In genomic region chr18:32261003-32261402, GRCh38 we compare ENCODE assay signal across 19 cellular contexts.
DNase-seq lines count a peak whose midpoint lies in the region; ATAC-seq, FAIRE-seq and TF ChIP-seq lines count a peak whose summit lies in the region.
"Had no signal": no experiment of that assay in that cellular context is flagged by ENCODE, and none has a peak within 500 bp of the region (broad histone marks: within the 10 kb centered on the region; RNA-seq: fewer than 3 reads in every experiment).

No MANE protein-coding gene starts in this region.

- no peak for FAIRE-seq in K562 (lab: Jason Lieb, UNC)

- DNase-seq in DND-41 (no peak), HCT116 (ENCODE audit: low read depth, low spot score) (no peak), K562 (ENCODE audit: extremely low read depth in 1 of 4, low spot score in 3 of 4) (peak in 2 of 4 experiments; percentile 29 to 33), iPS-NIHi11 (ENCODE audit: low spot score) (peak; percentile 18), osteocyte (ENCODE audit: extremely low spot score, unreplicated experiment) (no peak)
- DNase-seq in activated T-helper 2 cell treated with anti-CD3 and anti-CD28 coated beads, Interferon-gamma antibody, Interleukin-2, Interleukin-4, amounts not matched to agents 10 μg/mL and 5 μg/mL and 100 μg/mL, durations not matched to agents 14 hours and 24 hours and 36 hours (ENCODE audit: low spot score), result no peak
- DNase-seq: activated CD8-positive, alpha-beta T cell treated with anti-CD3 and anti-CD28 coated beads, Interleukin-2, amount 10 ng/mL, durations not matched to agents 7 days and 5 days; activated naive CD4-positive, alpha-beta T cell treated with anti-CD3 and anti-CD28 coated beads, Interleukin-2, amount 50 U/mL, for 16 hours; activated T-cell treated with anti-CD3 and anti-CD28 coated beads, Interleukin-2, amount 50 U/mL, for 4 hours; AML-193; Calu3; erythroblast; GDM1; lower lobe of right lung; MM.1S; NCI-H226; ovary; stimulated activated CD4-positive, alpha-beta T cell treated with anti-CD3 and anti-CD28 coated beads, Interleukin-2, amount 100 ng/mL, for 48 hours had no signal

- H3K27ac ChIP-seq in DND-41 (ENCODE audit: low read length), result no peak overlapping the region
- H3K27ac ChIP-seq in HCT116 (ENCODE audit: low read depth, low read length), result no peak overlapping the region
- H3K27ac ChIP-seq in K562 (ENCODE audit: extremely low read depth, low read depth, low read length), result no peak overlapping the region
- H3K27ac ChIP-seq: lower lobe of right lung, ovary had no signal

- no peaks in the 10 kb centered on the region for H3K9me3 Mint-ChIP-seq in osteocyte (ENCODE audit: unreplicated experiment)
- no peaks in the 10 kb centered on the region for H3K9me3 Mint-ChIP-seq in activated T-helper 2 cell treated with anti-CD3 and anti-CD28 coated beads, Interferon-gamma antibody, Interleukin-2, Interleukin-4, amounts not matched to agents 10 μg/mL and 5 μg/mL and 100 μg/mL, durations not matched to agents 14 hours and 24 hours and 36 hours
- H3K9me3 Mint-ChIP-seq: activated T-cell treated with anti-CD3 and anti-CD28 coated beads, Interleukin-2, amount 50 U/mL, for 4 hours had no signal

- H4K20me1 ChIP-seq in DND-41 (ENCODE audit: insufficient read depth, low read length) (no peaks in the 10 kb centered on the region), HCT116 (ENCODE audit: insufficient read depth) (no peaks in the 10 kb centered on the region), K562 (replicated peaks; ENCODE audit: control insufficient read depth, insufficient read depth, low read length) (no peaks in the 10 kb centered on the region; the same call in 1 of the 2 replicates)

- no peaks in the 10 kb centered on the region for H3K9me3 ChIP-seq in DND-41 (ENCODE audit: insufficient read depth, low read length, severe bottlenecking)
- no peaks in the 10 kb centered on the region for H3K9me3 ChIP-seq in HCT116 (ENCODE audit: control insufficient read depth in 1 of 2, insufficient read depth in 1 of 2, low read depth in 1 of 2, low read length in 2 of 2)
- H3K9me3 ChIP-seq in K562 (replicated peaks; ENCODE audit: control insufficient read depth, insufficient read depth, low read depth, low read length), result no peaks in the 10 kb centered on the region
- H3K9me3 ChIP-seq: lower lobe of right lung, ovary had no signal

- in situ Hi-C loops in K562 (cut with MboI), result no loop called here

- RAD21 ChIA-PET in HCT116 (lab: Charles Lee; ENCODE audit: low non-redundant PET in 1 of 2, low total read pairs in 2 of 2, uncharacterized antibody in 2 of 2, unreplicated experiment in 2 of 2), result no interaction called here

- H3K79me2 ChIP-seq in DND-41 (ENCODE audit: insufficient read depth, low read length), result no peaks in the 10 kb centered on the region
- H3K79me2 ChIP-seq in HCT116 (ENCODE audit: insufficient read depth, low read length), result no peaks in the 10 kb centered on the region
- no peaks in the 10 kb centered on the region for H3K79me2 ChIP-seq in K562 (ENCODE audit: control insufficient read depth, insufficient read depth, low read length)

- peak; percentile 11 for TF ChIP-seq CTCF in DND-41 (IDR thresholded peaks at IDR 0.05; ENCODE audit: borderline replicate concordance, extremely low read depth, low read length, poor library complexity, severe bottlenecking)
- TF ChIP-seq CTCF in HCT116 (IDR thresholded peaks at IDR 0.05 in 2 of 3, conservative IDR thresholded peaks at IDR 0.05 in 1 of 3; ENCODE audit: borderline replicate concordance in 1 of 3, insufficient read depth in 1 of 3, low read depth in 2 of 3, low read length in 2 of 3), result peak in 1 of 3 experiments; percentile 31; a peak in 1 of 6 replicates
- TF ChIP-seq CTCF in K562 (IDR thresholded peaks at IDR 0.05 in 2 of 3, conservative IDR thresholded peaks at IDR 0.05 in 1 of 3; ENCODE audit: insufficient read depth in 2 of 3, low read depth in 1 of 3, low read length in 3 of 3), result 0 out of 6 replicates have a peak, but pooled peaks of 2 of the 3 experiments have one; percentile 8 to 16
- TF ChIP-seq CTCF in osteocyte (IDR thresholded peaks at IDR 0.05), result no peak

- no peaks in the 10 kb centered on the region for H3K4me1 Mint-ChIP-seq in osteocyte (ENCODE audit: unreplicated experiment)
- H3K4me1 Mint-ChIP-seq in activated T-helper 2 cell treated with anti-CD3 and anti-CD28 coated beads, Interferon-gamma antibody, Interleukin-2, Interleukin-4, amounts not matched to agents 10 μg/mL and 5 μg/mL and 100 μg/mL, durations not matched to agents 14 hours and 24 hours and 36 hours (ENCODE audit: low read depth), result no peaks in the 10 kb centered on the region

- no peak for TF ChIP-seq EP300 in K562 (IDR thresholded peaks at IDR 0.05; ENCODE audit: low read length)

- no peaks in the 10 kb centered on the region for H3K9me2 ChIP-seq in HCT116 (ENCODE audit: insufficient read depth)

- no peaks in the 10 kb centered on the region for H3K36me3 ChIP-seq in DND-41 (ENCODE audit: insufficient read depth, low read length)
- no peaks in the 10 kb centered on the region for H3K36me3 ChIP-seq in HCT116 (ENCODE audit: control insufficient read depth in 1 of 2, insufficient read depth in 2 of 2, low read length in 2 of 2)
- no peaks in the 10 kb centered on the region for H3K36me3 ChIP-seq in K562 (ENCODE audit: control insufficient read depth, insufficient read depth, low read length)
- H3K36me3 ChIP-seq: lower lobe of right lung, ovary had no signal

- POLR2A ChIA-PET in HCT116 (lab: Charles Lee) (no interaction called here), K562 (lab: Yijun Ruan, JAX) (interaction anchor here (0.7 kb wide), 2 partner anchors 25 to 1372 kb away, joined by 3 read pairs; no protein-coding TSS in a partner anchor)

- whole genome bisulfite sequencing in K562 (ENCODE audit: insufficient coverage, low coverage, missing lambda C conversion rate), result 1% methylated on average over 5 of the region's 5 CpGs

- no peak overlapping the region for H3K27ac Mint-ChIP-seq in osteocyte (ENCODE audit: unreplicated experiment)
- H3K27ac Mint-ChIP-seq in activated T-helper 2 cell treated with anti-CD3 and anti-CD28 coated beads, Interferon-gamma antibody, Interleukin-2, Interleukin-4, amounts not matched to agents 10 μg/mL and 5 μg/mL and 100 μg/mL, durations not matched to agents 14 hours and 24 hours and 36 hours, result no peak overlapping the region
- H3K27ac Mint-ChIP-seq: activated CD8-positive, alpha-beta T cell treated with anti-CD3 and anti-CD28 coated beads, Interleukin-2, amount 10 ng/mL, durations not matched to agents 7 days and 5 days had no signal

- no peaks in the 10 kb centered on the region for H3K4me1 ChIP-seq in DND-41 (ENCODE audit: insufficient read depth, low read length)
- H3K4me1 ChIP-seq in HCT116 (ENCODE audit: control insufficient read depth in 1 of 2, insufficient read depth in 2 of 2, low read length in 2 of 2), result no peaks in the 10 kb centered on the region
- H3K4me1 ChIP-seq in K562 (replicated peaks in 1 of 2; ENCODE audit: control insufficient read depth in 2 of 2, insufficient read depth in 2 of 2, low read length in 2 of 2), result no peaks in the 10 kb centered on the region
- H3K4me1 ChIP-seq: lower lobe of right lung had no signal

- H3K27me3 ChIP-seq in DND-41 (ENCODE audit: insufficient read depth, low read length, poor library complexity), result peaks cover 3% of the 10 kb centered on the region
- 0 out of 2 replicates have a peak, but pooled peaks cover 3% of the 10 kb centered on the region for H3K27me3 ChIP-seq in HCT116 (ENCODE audit: insufficient read depth, low read length)
- H3K27me3 ChIP-seq in K562 (ENCODE audit: control insufficient read depth in 2 of 2, insufficient read depth in 2 of 2, low read length in 2 of 2), result no peaks in the 10 kb centered on the region
- H3K27me3 ChIP-seq: ovary had no signal

- ATAC-seq in DND-41 (ENCODE audit: insufficient read depth, low read depth), result no peak
- ATAC-seq in HCT116, result peak; percentile 86
- ATAC-seq in K562, result peak; percentile 78
- ATAC-seq in GM18502 (IDR thresholded peaks at IDR 0.05; ENCODE audit: poor library complexity, unreplicated experiment), result no peak
- ATAC-seq: activated CD8-positive, alpha-beta T cell treated with anti-CD3 and anti-CD28 coated beads, Interleukin-2, amount 10 ng/mL, durations not matched to agents 7 days and 5 days; activated T-cell treated with anti-CD3 and anti-CD28 coated beads, Interleukin-2, amount 50 U/mL, for 4 hours; lower lobe of right lung had no signal

- H3K27me3 Mint-ChIP-seq in osteocyte (ENCODE audit: unreplicated experiment), result peaks cover 16% of the 10 kb centered on the region
- H3K27me3 Mint-ChIP-seq in activated T-helper 2 cell treated with anti-CD3 and anti-CD28 coated beads, Interferon-gamma antibody, Interleukin-2, Interleukin-4, amounts not matched to agents 10 μg/mL and 5 μg/mL and 100 μg/mL, durations not matched to agents 14 hours and 24 hours and 36 hours (ENCODE audit: low read depth), result peaks cover 18% of the 10 kb centered on the region

- H3K4me3 ChIP-seq in DND-41 (ENCODE audit: low read depth in 1 of 2, low read length in 2 of 2), result no peak overlapping the region
- H3K4me3 ChIP-seq in HCT116 (replicated peaks in 1 of 2; ENCODE audit: low read depth in 1 of 2, low read length in 2 of 2), result no peak overlapping the region
- H3K4me3 ChIP-seq in K562, result no peak overlapping the region
- H3K4me3 ChIP-seq: lower lobe of right lung, ovary had no signal

- H2AFZ ChIP-seq in DND-41 (ENCODE audit: low read depth, low read length) (no peak overlapping the region), HCT116 (ENCODE audit: low read depth, low read length, poor library complexity, severe bottlenecking) (no peak overlapping the region), K562 (ENCODE audit: low read depth, low read length) (no peak overlapping the region)

- H3K4me2 ChIP-seq in DND-41 (ENCODE audit: insufficient read depth, low read length) (no peak overlapping the region), HCT116 (ENCODE audit: low read length) (no peak overlapping the region), K562 (ENCODE audit: insufficient read depth, low read length) (no peak overlapping the region)

- BruUV-seq in HCT116 (replicated peaks; lab: Mats Ljungman, UMichigan), result no TSS peak
- no TSS peak for BruUV-seq in K562 (replicated peaks; lab: Mats Ljungman, UMichigan)

- CTCF ChIA-PET in HCT116 (lab: Charles Lee), result interaction anchor here (1.0 to 2.8 kb wide), 3 partner anchors 11 to 103 kb away, joined by 3 to 15 read pairs (median 7); no protein-coding TSS in a partner anchor
- CTCF ChIA-PET in K562 (lab: Yijun Ruan, JAX; ENCODE audit: low intra/inter-chr PET ratio), result no interaction called here

- TF ChIP-seq RAD21 in HCT116 (IDR thresholded peaks at IDR 0.05; ENCODE audit: low read depth) (no peak), K562 (CRISPR knock-in tag; conservative IDR thresholded peaks at IDR 0.05 in 1 of 2, IDR thresholded peaks at IDR 0.05 in 1 of 2) (no peak)

- H3K9ac ChIP-seq in DND-41 (ENCODE audit: low read depth, low read length), result no peak overlapping the region
- no peak overlapping the region for H3K9ac ChIP-seq in HCT116 (ENCODE audit: low read length)
- no peak overlapping the region for H3K9ac ChIP-seq in K562 (ENCODE audit: insufficient read depth in 1 of 2, low read depth in 2 of 2, low read length in 2 of 2)

- no peaks in the 10 kb centered on the region for H3K36me3 Mint-ChIP-seq in osteocyte (ENCODE audit: unreplicated experiment)
- no peaks in the 10 kb centered on the region for H3K36me3 Mint-ChIP-seq in activated T-helper 2 cell treated with anti-CD3 and anti-CD28 coated beads, Interferon-gamma antibody, Interleukin-2, Interleukin-4, amounts not matched to agents 10 μg/mL and 5 μg/mL and 100 μg/mL, durations not matched to agents 14 hours and 24 hours and 36 hours (ENCODE audit: low read depth)

- H3K4me3 Mint-ChIP-seq in osteocyte (ENCODE audit: unreplicated experiment), result no peak overlapping the region
- no peak overlapping the region for H3K4me3 Mint-ChIP-seq in activated T-helper 2 cell treated with anti-CD3 and anti-CD28 coated beads, Interferon-gamma antibody, Interleukin-2, Interleukin-4, amounts not matched to agents 10 μg/mL and 5 μg/mL and 100 μg/mL, durations not matched to agents 14 hours and 24 hours and 36 hours (ENCODE audit: low read depth)
- H3K4me3 Mint-ChIP-seq: activated CD8-positive, alpha-beta T cell treated with anti-CD3 and anti-CD28 coated beads, Interleukin-2, amount 10 ng/mL, durations not matched to agents 7 days and 5 days; activated T-cell treated with anti-CD3 and anti-CD28 coated beads, Interleukin-2, amount 50 U/mL, for 4 hours had no signal

- intact Hi-C loops in HCT116 (cut with micrococcal nuclease) (no loop called here), K562 (cut with micrococcal nuclease) (no loop called here)
- intact Hi-C loops in activated T-helper 2 cell treated with anti-CD3 and anti-CD28 coated beads, Interferon-gamma antibody, Interleukin-2, Interleukin-4, amounts not matched to agents 10 μg/mL and 5 μg/mL and 100 μg/mL, durations not matched to agents 14 hours and 24 hours and 36 hours (cut with micrococcal nuclease), result no loop called here

- TF ChIP-seq POLR2A in HCT116 (IDR thresholded peaks at IDR 0.05; ENCODE audit: borderline replicate concordance, extremely low read depth, insufficient read depth, insufficient read length) (no peak), K562 (conservative IDR thresholded peaks at IDR 0.05) (no peak)

- H3K9me1 ChIP-seq in K562 (ENCODE audit: control insufficient read depth, insufficient read depth, low read length), result no peaks in the 10 kb centered on the region

Comparison
In these comparisons a context has a peak if more than half of its experiments do, and no peak if none do; other contexts are left out.
1. ATAC-seq: peak in HCT116 (single experiment) and K562 (single experiment); none in DND-41 (single experiment) and GM18502 (single experiment).